ENCODE assay signal across 8 cellular contexts in the genomic region with DNA sequence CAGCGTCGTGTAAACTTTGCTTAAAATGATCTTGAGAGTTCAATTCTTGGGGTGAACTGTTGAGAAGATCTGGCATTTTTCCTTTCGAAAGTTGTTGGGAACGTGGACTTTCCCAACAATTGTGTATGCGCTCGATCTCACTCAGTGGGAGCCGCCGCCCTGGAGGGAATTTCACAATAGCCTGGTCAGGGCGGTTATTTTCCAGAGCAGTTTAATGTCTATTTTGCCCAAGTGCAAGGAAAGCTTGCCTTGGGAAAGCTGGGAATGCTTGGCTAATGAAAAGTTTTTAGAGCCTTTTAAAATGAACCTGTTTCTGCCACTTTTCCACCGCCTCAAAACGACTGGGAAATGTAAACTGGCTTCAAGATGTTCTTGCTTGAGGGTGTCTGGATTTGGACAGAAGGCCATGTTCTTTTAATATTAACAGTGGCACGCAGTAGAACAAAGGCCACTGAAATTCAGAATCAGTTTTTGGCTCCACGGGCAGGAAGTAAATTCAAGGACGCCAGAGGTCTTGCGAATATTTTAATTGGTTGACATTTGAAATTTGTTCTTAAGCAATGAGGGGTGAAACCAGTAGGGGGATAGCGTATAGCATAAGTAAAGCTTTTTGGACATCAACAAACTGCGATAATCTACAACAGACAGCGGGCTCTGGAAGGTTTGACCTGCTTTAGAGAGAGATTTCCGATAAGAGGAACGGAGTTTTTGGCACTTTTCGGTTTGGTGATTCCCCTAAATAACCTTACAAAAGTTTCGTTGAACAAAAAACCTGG. TPM values are rescaled to one million over a fixed set of nuclear protein-coding genes. Genes with fewer than 3 reads are reported as not detected.
DNase-seq lines count a peak whose midpoint lies in the region; FAIRE-seq and TF ChIP-seq lines count a peak whose summit lies in the region.

No MANE protein-coding gene starts in this region.

- H3K9me3 ChIP-seq in iPS-18c (ENCODE audit: control insufficient read depth, insufficient read depth, low read length) = no peaks in the 10 kb centered on the region
- no peaks in the 10 kb centered on the region for H3K9me3 ChIP-seq in skeletal muscle satellite cell (replicated peaks; ENCODE audit: low read length)

- peaks cover 6% of the 10 kb centered on the region for H3K36me3 ChIP-seq in skeletal muscle satellite cell (ENCODE audit: insufficient read depth, low read length)

- H3K4me2 ChIP-seq in skeletal muscle satellite cell (ENCODE audit: low read length) = peak overlapping the region; percentile 89

- peak overlapping the region; percentile 72 for H3K4me3 ChIP-seq in GM12875 (ENCODE audit: low read depth, low read length)
- H3K4me3 ChIP-seq in iPS-18c (ENCODE audit: insufficient read depth, low read depth, low read length) = peak overlapping the region; percentile 55
- peak overlapping the region; percentile 75 for H3K4me3 ChIP-seq in skeletal muscle satellite cell (ENCODE audit: low read length)

- no peaks in the 10 kb centered on the region for H3K27me3 ChIP-seq in skeletal muscle satellite cell (ENCODE audit: control insufficient read depth, insufficient read depth, low read length)

- peaks cover 36% of the 10 kb centered on the region for H3K4me1 ChIP-seq in skeletal muscle satellite cell (ENCODE audit: control insufficient read depth, insufficient read depth, low read length)

- peak overlapping the region; percentile 93 for H3K9ac ChIP-seq in skeletal muscle satellite cell (ENCODE audit: low read depth, low read length)

- TF ChIP-seq CTCF in AG09319 (IDR thresholded peaks at IDR 0.05; ENCODE audit: low read depth, low read length) (peak; percentile 35), GM12875 (IDR thresholded peaks at IDR 0.05; ENCODE audit: borderline replicate concordance, insufficient read depth, low read depth, low read length) (peak; percentile 45)

- DNase-seq in AG09319 (ENCODE audit: extremely low read depth, low read depth) = peak; percentile 87
- DNase-seq in HT-29 (ENCODE audit: low spot score) = peak; percentile 84
- peak; percentile 75 for DNase-seq in RCC 7860 (ENCODE audit: low spot score)
- DNase-seq in brain pericyte (ENCODE audit: low read depth, low spot score) = peak; percentile 48
- DNase-seq in activated CD4-positive, CD25-positive, alpha-beta regulatory T cell (lab: John Stamatoyannopoulos, UW) = no peak

- peak; percentile 75 for FAIRE-seq in RCC 7860 (lab: Jason Lieb, UNC)

RNA-seq across cellular contexts. Expression of gene CFLAR, which starts 1.2 kb away (rescaled TPM):
- 30.6 and 41.2 TPM in 2 replicates for total RNA-seq in HT-29 (2014; rRNA removed; shearing (Covaris generic))
- total RNA-seq in skeletal muscle satellite cell (2012; rRNA removed) = 72.1 and 75.3 TPM in 2 replicates

RNA-seq across cellular contexts. Expression of gene NDUFB3, which starts 45.3 kb away (rescaled TPM):
- total RNA-seq in HT-29 (2014; rRNA removed; shearing (Covaris generic)) = 75.3 and 82.9 TPM in 2 replicates
- 62.9 and 96.6 TPM in 2 replicates for total RNA-seq in skeletal muscle satellite cell (2012; rRNA removed)

RNA-seq across cellular contexts. Expression of gene HYCC2, which starts 45.7 kb away (rescaled TPM):
- 2.8 and 4.0 TPM in 2 replicates for total RNA-seq in HT-29 (2014; rRNA removed; shearing (Covaris generic))
- 8.1 and 8.7 TPM in 2 replicates for total RNA-seq in skeletal muscle satellite cell (2012; rRNA removed)

Comparison
In these comparisons a context has a peak if more than half of its experiments do, and no peak if none do; other contexts are left out.
1. DNase-seq: peak in AG09319 (single experiment), HT-29 (single experiment), RCC 7860 (single experiment) and brain pericyte (single experiment); none in activated CD4-positive, CD25-positive, alpha-beta regulatory T cell (0 of 4).
2. Peak in every context shown above with its lines, with median percentiles within 50 percentile points of each other: H3K4me3 ChIP-seq.